In genomic region chr1:25520446-25521061, GRCh38 we compare ENCODE assay signal across 9 cellular contexts. TPM values are rescaled to one million over a fixed set of nuclear protein-coding genes. Genes with fewer than 3 reads are reported as not detected.
DNase-seq lines count a peak whose midpoint lies in the region; ATAC-seq and TF ChIP-seq lines count a peak whose summit lies in the region.
"Had no signal": no experiment of that assay in that cellular context is flagged by ENCODE, and none has a peak within 500 bp of the region (broad histone marks: within the 10 kb centered on the region; RNA-seq: fewer than 3 reads in every experiment).

No MANE protein-coding gene starts in this region.

- peaks cover 23% of the 10 kb centered on the region for H3K4me1 Mint-ChIP-seq in WTC11

- CTCF ChIA-PET in WTC11 (lab: Charles Lee), result interaction anchor here (0.5 to 10.9 kb wide), 23 partner anchors 8 to 396 kb away, joined by 3 to 175 read pairs (median 4); partner anchors contain the start of gene LDLRAP1

- peak overlapping the region; percentile 76; the same call in 1 of the 2 replicates for H3K27ac Mint-ChIP-seq in WTC11

- no peak for ATAC-seq in WTC11
- ATAC-seq in left lobe of liver, result peak; percentile 86
- no peak for ATAC-seq in GM21786 (IDR thresholded peaks at IDR 0.05; ENCODE audit: unreplicated experiment)
- ATAC-seq in GM18868 (IDR thresholded peaks at IDR 0.05; ENCODE audit: unreplicated experiment), result no peak

- no peak overlapping the region for H3K4me3 Mint-ChIP-seq in WTC11

- no peak overlapping the region for H3K4me3 ChIP-seq in GM12865 (ENCODE audit: low read depth, low read length)

- TF ChIP-seq CTCF in GM12865 (IDR thresholded peaks at IDR 0.05; ENCODE audit: insufficient read depth, low read depth, low read length, missing control alignments), result peak; percentile 76
- TF ChIP-seq CTCF in WTC11 (IDR thresholded peaks at IDR 0.05), result peak; percentile 65

- POLR2A ChIA-PET in WTC11 (lab: Charles Lee), result interaction anchor here (0.6 kb wide), 1 partner anchor 53 kb away, joined by 3 read pairs; no protein-coding TSS in a partner anchor

- no peak overlapping the region for H3K27ac ChIP-seq in caudate nucleus (ENCODE audit: low read depth, low read length)
- H3K27ac ChIP-seq: epithelial cell of prostate had no signal

- H3K9me3 Mint-ChIP-seq in WTC11, result peaks cover 6% of the 10 kb centered on the region

- DNase-seq in GM12865 (ENCODE audit: low read depth), result peak; percentile 73
- DNase-seq in NCI-H1436 (lab: John Stamatoyannopoulos, UW), result peak; percentile 44
- DNase-seq in WTC11 (ENCODE audit: low spot score), result peak; percentile 66
- DNase-seq in caudate nucleus (lab: John Stamatoyannopoulos, UW), result peak in 33 of 61 donors; percentile 4 to 74 (median 33)
- DNase-seq in left lobe of liver (ENCODE audit: low spot score), result no peak
- DNase-seq in stimulated activated CD4-positive, alpha-beta T cell treated with anti-CD3 and anti-CD28 coated beads, TNF-alpha, amount 100 ng/mL, for 24 hours (ENCODE audit: low read depth in 3 of 3), result peak; percentile 44 to 62 (median 60)

- no peaks in the 10 kb centered on the region for H3K36me3 Mint-ChIP-seq in WTC11

- H3K27me3 Mint-ChIP-seq in WTC11 (ENCODE audit: low read depth), result no peaks in the 10 kb centered on the region; the same call in 1 of the 2 replicates

TF ChIP-seq in WTC11, 78 proteins besides CTCF, POLR2A, EP300 and RAD21:
- TF ChIP-seq SOX15 (CRISPR knock-in tag; IDR thresholded peaks at IDR 0.05) (no peak), ELF4 (CRISPR knock-in tag; IDR thresholded peaks at IDR 0.05; ENCODE audit: low read depth) (no peak), ESRRA (CRISPR knock-in tag; IDR thresholded peaks at IDR 0.05; ENCODE audit: borderline replicate concordance) (no peak), CREM (CRISPR knock-in tag; IDR thresholded peaks at IDR 0.05) (no peak), ZSCAN18 (CRISPR knock-in tag; IDR thresholded peaks at IDR 0.05) (no peak), JUN (CRISPR knock-in tag; IDR thresholded peaks at IDR 0.05) (no peak), FOXJ3 (CRISPR knock-in tag; IDR thresholded peaks at IDR 0.05; ENCODE audit: borderline replicate concordance) (no peak), ZNF396 (CRISPR knock-in tag; IDR thresholded peaks at IDR 0.05; ENCODE audit: borderline replicate concordance) (no peak), FOXK1 (CRISPR knock-in tag; IDR thresholded peaks at IDR 0.05) (no peak), FOXP1 (CRISPR knock-in tag; IDR thresholded peaks at IDR 0.05; ENCODE audit: borderline replicate concordance) (no peak), ZNF232 (CRISPR knock-in tag; IDR thresholded peaks at IDR 0.05) (no peak), ERG (CRISPR knock-in tag; IDR thresholded peaks at IDR 0.05) (no peak), ATF6 (CRISPR knock-in tag; IDR thresholded peaks at IDR 0.05) (no peak), JAZF1 (CRISPR knock-in tag; IDR thresholded peaks at IDR 0.05) (no peak)

RNA-seq across cellular contexts. Expression of gene LDLRAP1, which starts 22.9 kb away (rescaled TPM):
- total RNA-seq in WTC11 (2021), result 14.1 to 16.3 TPM (median 14.2 TPM) in 3 replicates
- total RNA-seq in left lobe of liver, result 23.4 TPM
